10 cellular contexts compared by ENCODE assay signal in genomic region chr14:54652890-54653201, GRCh38.
DNase-seq lines count a peak whose midpoint lies in the region; ATAC-seq, FAIRE-seq and TF ChIP-seq lines count a peak whose summit lies in the region.
"Had no signal": no experiment of that assay in that cellular context is flagged by ENCODE, and none has a peak within 500 bp of the region (broad histone marks: within the 10 kb centered on the region; RNA-seq: fewer than 3 reads in every experiment).

No MANE protein-coding gene starts in this region.

- H3K4me3 ChIP-seq in foreskin fibroblast (ENCODE audit: low read depth in 1 of 2, low read length in 2 of 2), result peak overlapping the region; percentile 28 to 51
- H3K4me3 ChIP-seq in pancreas, result peak overlapping the region in 2 of 4 donors; percentile 2 to 5

- H3K27me3 Mint-ChIP-seq in T-helper 17 cell, result peaks cover 50% of the 10 kb centered on the region
- H3K27me3 Mint-ChIP-seq: stimulated activated memory B cell treated with anti-CD40 and anti-IgM and Interleukin-4, amounts not matched to agents 10 μg/mL and 1 μg/mL and 100 μg/mL, for 72 hours had no signal

- peaks cover 4% of the 10 kb centered on the region for H3K36me3 Mint-ChIP-seq in T-helper 17 cell (ENCODE audit: low read depth)

- H3K9me3 ChIP-seq in pancreas, result no peaks in the 10 kb centered on the region
- no peaks in the 10 kb centered on the region for H3K9me3 ChIP-seq in T-helper 17 cell (ENCODE audit: control insufficient read depth, low read length, poor library complexity, severe bottlenecking)

- intact Hi-C loops in pancreas (cut with DNase I), result no loop called here

- H3K36me3 ChIP-seq in pancreas, result no peaks in the 10 kb centered on the region

- in situ Hi-C loops in ACHN (cut with HindIII; ENCODE audit: low pct_ligation_motif_present, low pct_unique_long_range_greater_than_20kb, low sequenced_read_pairs), result no loop called here

- peaks cover 2% of the 10 kb centered on the region for H3K4me1 Mint-ChIP-seq in T-helper 17 cell

- no peak overlapping the region for H3K4me3 Mint-ChIP-seq in T-helper 17 cell
- H3K4me3 Mint-ChIP-seq: stimulated activated memory B cell treated with anti-CD40 and anti-IgM and Interleukin-4, amounts not matched to agents 10 μg/mL and 1 μg/mL and 100 μg/mL, for 72 hours had no signal

- 66 to 71% methylated on average over 6 of the region's 6 CpGs for WGBS in pancreas, 2 donors

- DNase-seq in ACHN, result peak; percentile 38
- no peak for DNase-seq in foreskin fibroblast
- DNase-seq in pancreas, result no peak
- DNase-seq in T-helper 17 cell, result no peak
- no peak for DNase-seq in epidermal melanocyte (ENCODE audit: insufficient read length, low spot score)
- DNase-seq in MV-4-11 (lab: John Stamatoyannopoulos, UW), result no peak
- DNase-seq: AML-193 had no signal

- peak; percentile 3; the same call in 1 of the 3 replicates for ATAC-seq in SK-N-SH treated with all-trans-retinoic acid at 6 μM for 48 hours
- peak in 2 of 4 donors; percentile 13 to 19 for ATAC-seq in pancreas
- ATAC-seq in HG03342 (IDR thresholded peaks at IDR 0.05; ENCODE audit: unreplicated experiment), result no peak
- ATAC-seq in T-helper 17 cell, result no peak
- ATAC-seq: stimulated activated memory B cell treated with anti-CD40 and anti-IgM and Interleukin-4, amounts not matched to agents 10 μg/mL and 1 μg/mL and 100 μg/mL, for 72 hours had no signal

- H3K27ac Mint-ChIP-seq in T-helper 17 cell, result no peak overlapping the region
- H3K27ac Mint-ChIP-seq: stimulated activated memory B cell treated with anti-CD40 and anti-IgM and Interleukin-4, amounts not matched to agents 10 μg/mL and 1 μg/mL and 100 μg/mL, for 72 hours had no signal

- TF ChIP-seq CTCF in foreskin fibroblast (IDR thresholded peaks at IDR 0.05; ENCODE audit: low read depth, low read length), result no peak
- no peak for TF ChIP-seq CTCF in pancreas (IDR thresholded peaks at IDR 0.05)

- H3K27me3 ChIP-seq in pancreas, result no peaks in the 10 kb centered on the region

- no peak for FAIRE-seq in pancreas (lab: Jason Lieb, UNC)

- peaks cover 0 to 5% (median 3%) of the 10 kb centered on the region in 3 donors for H3K4me1 ChIP-seq in pancreas

- peak overlapping the region in 3 of 4 donors; percentile 19 to 71 (median 63) for H3K27ac ChIP-seq in pancreas

TF ChIP-seq in SK-N-SH treated with all-trans-retinoic acid at 6 μM for 48 hours, 23 proteins besides CTCF, POLR2A, EP300 and RAD21:
- TF ChIP-seq ESRRG (CRISPR knock-in tag; IDR thresholded peaks at IDR 0.05), result no peak
- TF ChIP-seq, protein P1, sequence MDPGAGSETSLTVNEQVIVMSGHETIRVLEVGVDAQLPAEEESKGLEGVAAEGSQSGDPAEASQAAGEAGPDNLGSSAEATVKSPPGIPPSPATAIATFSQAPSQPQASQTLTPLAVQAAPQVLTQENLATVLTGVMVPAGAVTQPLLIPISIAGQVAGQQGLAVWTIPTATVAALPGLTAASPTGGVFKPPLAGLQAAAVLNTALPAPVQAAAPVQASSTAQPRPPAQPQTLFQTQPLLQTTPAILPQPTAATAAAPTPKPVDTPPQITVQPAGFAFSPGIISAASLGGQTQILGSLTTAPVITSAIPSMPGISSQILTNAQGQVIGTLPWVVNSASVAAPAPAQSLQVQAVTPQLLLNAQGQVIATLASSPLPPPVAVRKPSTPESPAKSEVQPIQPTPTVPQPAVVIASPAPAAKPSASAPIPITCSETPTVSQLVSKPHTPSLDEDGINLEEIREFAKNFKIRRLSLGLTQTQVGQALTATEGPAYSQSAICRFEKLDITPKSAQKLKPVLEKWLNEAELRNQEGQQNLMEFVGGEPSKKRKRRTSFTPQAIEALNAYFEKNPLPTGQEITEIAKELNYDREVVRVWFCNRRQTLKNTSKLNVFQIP (CRISPR knock-in tag; IDR thresholded peaks at IDR 0.05; ENCODE audit: borderline replicate concordance, low read depth), result no peak
- TF ChIP-seq ZNF8 (CRISPR knock-in tag; IDR thresholded peaks at IDR 0.05), result no peak
- no peak for TF ChIP-seq ZFP30 (CRISPR knock-in tag; IDR thresholded peaks at IDR 0.05)
- no peak for TF ChIP-seq ARNTL (CRISPR knock-in tag; IDR thresholded peaks at IDR 0.05; ENCODE audit: borderline replicate concordance, low read depth)
- no peak for TF ChIP-seq GLIS3 (CRISPR knock-in tag; IDR thresholded peaks at IDR 0.05)
- TF ChIP-seq RARB (CRISPR knock-in tag; IDR thresholded peaks at IDR 0.05), result no peak
- no peak for TF ChIP-seq TCF4 (CRISPR knock-in tag; IDR thresholded peaks at IDR 0.05; ENCODE audit: borderline replicate concordance)
- TF ChIP-seq, protein P2, sequence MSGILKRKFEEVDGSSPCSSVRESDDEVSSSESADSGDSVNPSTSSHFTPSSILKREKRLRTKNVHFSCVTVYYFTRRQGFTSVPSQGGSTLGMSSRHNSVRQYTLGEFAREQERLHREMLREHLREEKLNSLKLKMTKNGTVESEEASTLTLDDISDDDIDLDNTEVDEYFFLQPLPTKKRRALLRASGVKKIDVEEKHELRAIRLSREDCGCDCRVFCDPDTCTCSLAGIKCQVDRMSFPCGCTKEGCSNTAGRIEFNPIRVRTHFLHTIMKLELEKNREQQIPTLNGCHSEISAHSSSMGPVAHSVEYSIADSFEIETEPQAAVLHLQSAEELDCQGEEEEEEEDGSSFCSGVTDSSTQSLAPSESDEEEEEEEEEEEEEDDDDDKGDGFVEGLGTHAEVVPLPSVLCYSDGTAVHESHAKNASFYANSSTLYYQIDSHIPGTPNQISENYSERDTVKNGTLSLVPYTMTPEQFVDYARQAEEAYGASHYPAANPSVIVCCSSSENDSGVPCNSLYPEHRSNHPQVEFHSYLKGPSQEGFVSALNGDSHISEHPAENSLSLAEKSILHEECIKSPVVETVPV (CRISPR knock-in tag; IDR thresholded peaks at IDR 0.05), result no peak
- TF ChIP-seq, protein P3, sequence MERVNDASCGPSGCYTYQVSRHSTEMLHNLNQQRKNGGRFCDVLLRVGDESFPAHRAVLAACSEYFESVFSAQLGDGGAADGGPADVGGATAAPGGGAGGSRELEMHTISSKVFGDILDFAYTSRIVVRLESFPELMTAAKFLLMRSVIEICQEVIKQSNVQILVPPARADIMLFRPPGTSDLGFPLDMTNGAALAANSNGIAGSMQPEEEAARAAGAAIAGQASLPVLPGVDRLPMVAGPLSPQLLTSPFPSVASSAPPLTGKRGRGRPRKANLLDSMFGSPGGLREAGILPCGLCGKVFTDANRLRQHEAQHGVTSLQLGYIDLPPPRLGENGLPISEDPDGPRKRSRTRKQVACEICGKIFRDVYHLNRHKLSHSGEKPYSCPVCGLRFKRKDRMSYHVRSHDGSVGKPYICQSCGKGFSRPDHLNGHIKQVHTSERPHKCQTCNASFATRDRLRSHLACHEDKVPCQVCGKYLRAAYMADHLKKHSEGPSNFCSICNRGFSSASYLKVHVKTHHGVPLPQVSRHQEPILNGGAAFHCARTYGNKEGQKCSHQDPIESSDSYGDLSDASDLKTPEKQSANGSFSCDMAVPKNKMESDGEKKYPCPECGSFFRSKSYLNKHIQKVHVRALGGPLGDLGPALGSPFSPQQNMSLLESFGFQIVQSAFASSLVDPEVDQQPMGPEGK (CRISPR knock-in tag; IDR thresholded peaks at IDR 0.05; ENCODE audit: borderline replicate concordance), result no peak
- no peak for TF ChIP-seq PPARA (CRISPR knock-in tag; IDR thresholded peaks at IDR 0.05; ENCODE audit: borderline replicate concordance)
- no peak for TF ChIP-seq ZFP3 (CRISPR knock-in tag; IDR thresholded peaks at IDR 0.05)
- TF ChIP-seq ZC3H10 (CRISPR knock-in tag; IDR thresholded peaks at IDR 0.05), result no peak
- no peak for TF ChIP-seq BACH2 (CRISPR knock-in tag; IDR thresholded peaks at IDR 0.05; ENCODE audit: borderline replicate concordance)
- no peak for TF ChIP-seq ZNF70 (CRISPR knock-in tag; IDR thresholded peaks at IDR 0.05)
- TF ChIP-seq SNAI2 (CRISPR knock-in tag; IDR thresholded peaks at IDR 0.05), result no peak
- TF ChIP-seq ISL1 (CRISPR knock-in tag; IDR thresholded peaks at IDR 0.05), result no peak
- TF ChIP-seq, protein P4, sequence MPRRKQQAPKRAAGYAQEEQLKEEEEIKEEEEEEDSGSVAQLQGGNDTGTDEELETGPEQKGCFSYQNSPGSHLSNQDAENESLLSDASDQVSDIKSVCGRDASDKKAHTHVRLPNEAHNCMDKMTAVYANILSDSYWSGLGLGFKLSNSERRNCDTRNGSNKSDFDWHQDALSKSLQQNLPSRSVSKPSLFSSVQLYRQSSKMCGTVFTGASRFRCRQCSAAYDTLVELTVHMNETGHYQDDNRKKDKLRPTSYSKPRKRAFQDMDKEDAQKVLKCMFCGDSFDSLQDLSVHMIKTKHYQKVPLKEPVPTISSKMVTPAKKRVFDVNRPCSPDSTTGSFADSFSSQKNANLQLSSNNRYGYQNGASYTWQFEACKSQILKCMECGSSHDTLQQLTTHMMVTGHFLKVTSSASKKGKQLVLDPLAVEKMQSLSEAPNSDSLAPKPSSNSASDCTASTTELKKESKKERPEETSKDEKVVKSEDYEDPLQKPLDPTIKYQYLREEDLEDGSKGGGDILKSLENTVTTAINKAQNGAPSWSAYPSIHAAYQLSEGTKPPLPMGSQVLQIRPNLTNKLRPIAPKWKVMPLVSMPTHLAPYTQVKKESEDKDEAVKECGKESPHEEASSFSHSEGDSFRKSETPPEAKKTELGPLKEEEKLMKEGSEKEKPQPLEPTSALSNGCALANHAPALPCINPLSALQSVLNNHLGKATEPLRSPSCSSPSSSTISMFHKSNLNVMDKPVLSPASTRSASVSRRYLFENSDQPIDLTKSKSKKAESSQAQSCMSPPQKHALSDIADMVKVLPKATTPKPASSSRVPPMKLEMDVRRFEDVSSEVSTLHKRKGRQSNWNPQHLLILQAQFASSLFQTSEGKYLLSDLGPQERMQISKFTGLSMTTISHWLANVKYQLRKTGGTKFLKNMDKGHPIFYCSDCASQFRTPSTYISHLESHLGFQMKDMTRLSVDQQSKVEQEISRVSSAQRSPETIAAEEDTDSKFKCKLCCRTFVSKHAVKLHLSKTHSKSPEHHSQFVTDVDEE (CRISPR knock-in tag; IDR thresholded peaks at IDR 0.05), result no peak
- no peak for TF ChIP-seq TOX (CRISPR knock-in tag; IDR thresholded peaks at IDR 0.05; ENCODE audit: borderline replicate concordance)
